ENCODE assay signal across 21 cellular contexts in the genomic region with DNA sequence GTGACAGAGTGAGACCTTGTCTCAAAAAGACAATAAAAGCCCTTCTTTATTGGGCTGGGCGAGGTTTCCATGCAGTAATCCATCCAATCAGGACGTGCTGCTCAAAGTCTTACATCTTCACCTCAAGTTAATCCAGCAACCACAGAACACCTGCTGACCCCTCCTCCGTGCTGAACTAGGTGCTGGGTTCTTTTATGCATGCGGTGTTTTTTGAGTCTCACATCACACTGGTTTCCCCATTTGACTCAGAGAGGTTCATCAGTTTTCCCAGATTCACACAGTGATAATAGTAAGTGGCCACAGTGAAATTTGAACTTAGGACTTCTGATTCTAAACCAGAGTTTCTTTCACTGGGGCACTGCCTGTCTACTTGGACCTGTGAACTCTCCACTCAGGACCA. TPM values are rescaled to one million over a fixed set of nuclear protein-coding genes. Genes with fewer than 3 reads are reported as not detected.
DNase-seq lines count a peak whose midpoint lies in the region; ATAC-seq and FAIRE-seq lines count a peak whose summit lies in the region.
"Had no signal": no experiment of that assay in that cellular context is flagged by ENCODE, and none has a peak within 500 bp of the region (broad histone marks: within the 10 kb centered on the region; RNA-seq: fewer than 3 reads in every experiment).

No MANE protein-coding gene starts in this region.

- peaks cover 6% of the 10 kb centered on the region for H3K27me3 Mint-ChIP-seq in activated naive CD4-positive, alpha-beta T cell treated with anti-CD3 and anti-CD28 coated beads, Interleukin-2, amount 10 ng/mL, durations not matched to agents 7 days and 5 days
- H3K27me3 Mint-ChIP-seq in stimulated activated memory B cell treated with anti-CD40 and anti-IgM and Interleukin-4, amounts not matched to agents 10 μg/mL and 1 μg/mL and 100 μg/mL, for 72 hours = no peaks in the 10 kb centered on the region
- H3K27me3 Mint-ChIP-seq: activated CD8-positive, alpha-beta memory T cell treated with anti-CD3 and anti-CD28 coated beads, Interleukin-2, amount 10 ng/mL, durations not matched to agents 7 days and 5 days; naive B cell had no signal

- DNase-seq in activated naive CD4-positive, alpha-beta T cell treated with anti-CD3 and anti-CD28 coated beads, Interleukin-2, amount 50 U/mL, for 72 hours (ENCODE audit: low spot score in 2 of 2) = peak in 1 of 2 donors; percentile 44
- DNase-seq in activated naive CD4-positive, alpha-beta T cell treated with anti-CD3 and anti-CD28 coated beads, Interleukin-2, amount 10 ng/mL, durations not matched to agents 7 days and 5 days = no peak
- DNase-seq in urothelium cell line (ENCODE audit: low spot score) = no peak
- DNase-seq in UCSD-AML1 (lab: John Stamatoyannopoulos, UW; ENCODE audit: unreplicated experiment) = no peak
- DNase-seq: activated CD4-positive, CD25-positive, alpha-beta regulatory T cell treated with anti-CD3 and anti-CD28 coated beads, Interleukin-2, amount 50 U/mL, for 72 hours; activated CD8-positive, alpha-beta memory T cell treated with anti-CD3 and anti-CD28 coated beads, Interleukin-2, amount 10 ng/mL, durations not matched to agents 7 days and 5 days; Calu3; colonic mucosa; glutamatergic neuron; mesenchymal stem cell; naive B cell; NCI-H1417; right cardiac atrium; T1000 had no signal

- H3K36me3 Mint-ChIP-seq in activated naive CD4-positive, alpha-beta T cell treated with anti-CD3 and anti-CD28 coated beads, Interleukin-2, amount 50 U/mL, for 72 hours = no peaks in the 10 kb centered on the region
- H3K36me3 Mint-ChIP-seq in activated naive CD4-positive, alpha-beta T cell treated with anti-CD3 and anti-CD28 coated beads, Interleukin-2, amount 10 ng/mL, durations not matched to agents 7 days and 5 days = no peaks in the 10 kb centered on the region
- no peaks in the 10 kb centered on the region for H3K36me3 Mint-ChIP-seq in stimulated activated memory B cell treated with anti-CD40 and anti-IgM and Interleukin-4, amounts not matched to agents 10 μg/mL and 1 μg/mL and 100 μg/mL, for 72 hours
- H3K36me3 Mint-ChIP-seq: activated CD8-positive, alpha-beta memory T cell treated with anti-CD3 and anti-CD28 coated beads, Interleukin-2, amount 10 ng/mL, durations not matched to agents 7 days and 5 days; naive B cell had no signal

- CTCF ChIA-PET in activated naive CD4-positive, alpha-beta T cell treated with anti-CD3 and anti-CD28 coated beads, Interleukin-2, amount 10 ng/mL, durations not matched to agents 7 days and 5 days (lab: Charles Lee) = no interaction called here

- H3K4me1 Mint-ChIP-seq in activated naive CD4-positive, alpha-beta T cell treated with anti-CD3 and anti-CD28 coated beads, Interleukin-2, amount 10 ng/mL, durations not matched to agents 7 days and 5 days = peaks cover 5% of the 10 kb centered on the region
- H3K4me1 Mint-ChIP-seq in stimulated activated memory B cell treated with anti-CD40 and anti-IgM and Interleukin-4, amounts not matched to agents 10 μg/mL and 1 μg/mL and 100 μg/mL, for 72 hours = peaks cover 14% of the 10 kb centered on the region
- H3K4me1 Mint-ChIP-seq: GM23338, naive B cell had no signal

- FAIRE-seq in urothelium cell line (lab: Jason Lieb, UNC) = no peak
- FAIRE-seq: A549 had no signal

- no peak overlapping the region for H3K4me3 Mint-ChIP-seq in activated naive CD4-positive, alpha-beta T cell treated with anti-CD3 and anti-CD28 coated beads, Interleukin-2, amount 10 ng/mL, durations not matched to agents 7 days and 5 days
- H3K4me3 Mint-ChIP-seq in stimulated activated memory B cell treated with anti-CD40 and anti-IgM and Interleukin-4, amounts not matched to agents 10 μg/mL and 1 μg/mL and 100 μg/mL, for 72 hours = no peak overlapping the region
- H3K4me3 Mint-ChIP-seq: activated CD8-positive, alpha-beta memory T cell treated with anti-CD3 and anti-CD28 coated beads, Interleukin-2, amount 10 ng/mL, durations not matched to agents 7 days and 5 days; GM23338; naive B cell had no signal

- no peaks in the 10 kb centered on the region for H3K9me3 Mint-ChIP-seq in activated naive CD4-positive, alpha-beta T cell treated with anti-CD3 and anti-CD28 coated beads, Interleukin-2, amount 50 U/mL, for 72 hours
- no peaks in the 10 kb centered on the region for H3K9me3 Mint-ChIP-seq in activated naive CD4-positive, alpha-beta T cell treated with anti-CD3 and anti-CD28 coated beads, Interleukin-2, amount 10 ng/mL, durations not matched to agents 7 days and 5 days
- H3K9me3 Mint-ChIP-seq in stimulated activated memory B cell treated with anti-CD40 and anti-IgM and Interleukin-4, amounts not matched to agents 10 μg/mL and 1 μg/mL and 100 μg/mL, for 72 hours = no peaks in the 10 kb centered on the region
- H3K9me3 Mint-ChIP-seq: activated T-helper 2 cell treated with anti-CD3 and anti-CD28 coated beads, Interferon-gamma antibody, Interleukin-2, Interleukin-4, amounts not matched to agents 10 μg/mL and 5 μg/mL and 100 μg/mL, durations not matched to agents 14 hours and 24 hours and 36 hours; GM23338; naive B cell had no signal

- H3K27ac Mint-ChIP-seq in activated naive CD4-positive, alpha-beta T cell treated with anti-CD3 and anti-CD28 coated beads, Interleukin-2, amount 50 U/mL, for 72 hours = peak overlapping the region in 1 of 2 donors; percentile 64
- H3K27ac Mint-ChIP-seq in activated naive CD4-positive, alpha-beta T cell treated with anti-CD3 and anti-CD28 coated beads, Interleukin-2, amount 10 ng/mL, durations not matched to agents 7 days and 5 days = no peak overlapping the region
- H3K27ac Mint-ChIP-seq in stimulated activated memory B cell treated with anti-CD40 and anti-IgM and Interleukin-4, amounts not matched to agents 10 μg/mL and 1 μg/mL and 100 μg/mL, for 72 hours = no peak overlapping the region
- H3K27ac Mint-ChIP-seq: activated CD8-positive, alpha-beta memory T cell treated with anti-CD3 and anti-CD28 coated beads, Interleukin-2, amount 10 ng/mL, durations not matched to agents 7 days and 5 days; activated T-helper 2 cell treated with anti-CD3 and anti-CD28 coated beads, Interferon-gamma antibody, Interleukin-2, Interleukin-4, amounts not matched to agents 10 μg/mL and 5 μg/mL and 100 μg/mL, durations not matched to agents 14 hours and 24 hours and 36 hours; GM23338 had no signal

- peak; percentile 78 to 93 for ATAC-seq in activated naive CD4-positive, alpha-beta T cell treated with anti-CD3 and anti-CD28 coated beads, Interleukin-2, amount 50 U/mL, for 72 hours
- peak; percentile 54 for ATAC-seq in GM19395 (IDR thresholded peaks at IDR 0.05; ENCODE audit: unreplicated experiment)
- ATAC-seq in HG03175 (IDR thresholded peaks at IDR 0.05; ENCODE audit: unreplicated experiment) = peak; percentile 42
- peak; percentile 50 for ATAC-seq in stimulated activated memory B cell treated with anti-CD40 and anti-IgM and Interleukin-4, amounts not matched to agents 10 μg/mL and 1 μg/mL and 100 μg/mL, for 72 hours
- ATAC-seq in GM18870 (IDR thresholded peaks at IDR 0.05; ENCODE audit: unreplicated experiment) = no peak
- ATAC-seq: activated CD8-positive, alpha-beta memory T cell treated with anti-CD3 and anti-CD28 coated beads, Interleukin-2, amount 10 ng/mL, durations not matched to agents 7 days and 5 days; GM23338 had no signal

RNA-seq across cellular contexts. Expression of gene GTF2I, which starts 58.3 kb away (rescaled TPM):
- 100 to 1,000 TPM; 127 to 178 TPM for total RNA-seq in activated naive CD4-positive, alpha-beta T cell treated with anti-CD3 and anti-CD28 coated beads, Interleukin-2, amount 50 U/mL, for 72 hours
